In genomic region chr7:101880536-101881443, GRCh38 we compare ENCODE assay signal across 1 cellular context.
TF ChIP-seq lines count a peak whose summit lies in the region.

No MANE protein-coding gene starts in this region.

TF ChIP-seq in K562, 482 proteins besides CTCF, POLR2A, EP300 and RAD21 (continued from another document and continues in another):
- 0 out of 4 replicates have a peak, but pooled peaks of 1 of the 2 experiments have one; percentile 61 for TF ChIP-seq ZNF318 (IDR thresholded peaks at IDR 0.05; ENCODE audit: borderline replicate concordance in 1 of 2, low read depth in 1 of 2)
- TF ChIP-seq YBX1 (IDR thresholded peaks at IDR 0.05): no peak
- no peak for TF ChIP-seq ZNF551 (CRISPR knock-in tag; IDR thresholded peaks at IDR 0.05)
- no peak for TF ChIP-seq ZNF280A (IDR thresholded peaks at IDR 0.05; ENCODE audit: low read depth, partially characterized antibody)
- no peak for TF ChIP-seq ZNF639 (CRISPR knock-in tag; conservative IDR thresholded peaks at IDR 0.05 in 1 of 2, IDR thresholded peaks at IDR 0.05 in 1 of 2)
- TF ChIP-seq SRSF3 (IDR thresholded peaks at IDR 0.05; ENCODE audit: insufficient read depth, low read length): no peak
- no peak for TF ChIP-seq ZNF165 (CRISPR knock-in tag; IDR thresholded peaks at IDR 0.05; ENCODE audit: borderline replicate concordance)
- no peak for TF ChIP-seq ARID2 (IDR thresholded peaks at IDR 0.05)
- no peak for TF ChIP-seq HINFP (tag; conservative IDR thresholded peaks at IDR 0.05; ENCODE audit: low read depth)
- no peak for TF ChIP-seq RUNX1 (IDR thresholded peaks at IDR 0.05; ENCODE audit: low read depth)
- no peak for TF ChIP-seq ZNF609 (CRISPR knock-in tag; IDR thresholded peaks at IDR 0.05; ENCODE audit: borderline replicate concordance)
- TF ChIP-seq NCOR1 (IDR thresholded peaks at IDR 0.05): no peak
- peak; percentile 31 for TF ChIP-seq CBFA2T2 (conservative IDR thresholded peaks at IDR 0.05)
- TF ChIP-seq CREBBP (IDR thresholded peaks at IDR 0.05; ENCODE audit: low read depth, low read length): no peak
- no peak for TF ChIP-seq SP2 (IDR thresholded peaks at IDR 0.05; ENCODE audit: extremely low read depth, low read depth, low read length, poor library complexity, severe bottlenecking)
- TF ChIP-seq PHB (CRISPR knock-in tag; IDR thresholded peaks at IDR 0.05): no peak
- no peak for TF ChIP-seq MECOM (CRISPR knock-in tag; IDR thresholded peaks at IDR 0.05)
- TF ChIP-seq TRIM24 (IDR thresholded peaks at IDR 0.05): no peak
- no peak for TF ChIP-seq SMAD1 (IDR thresholded peaks at IDR 0.05; ENCODE audit: low read depth, low read length, partially characterized antibody)
- TF ChIP-seq E2F4 (CRISPR knock-in tag; IDR thresholded peaks at IDR 0.05; ENCODE audit: low read depth): no peak
- no peak for TF ChIP-seq ZC3H8 (IDR thresholded peaks at IDR 0.05)
- no peak for TF ChIP-seq ZKSCAN3 (CRISPR knock-in tag; IDR thresholded peaks at IDR 0.05)
- no peak for TF ChIP-seq HMBOX1 (IDR thresholded peaks at IDR 0.05)
- no peak for TF ChIP-seq SIN3A (IDR thresholded peaks at IDR 0.05; ENCODE audit: borderline replicate concordance in 2 of 2, control insufficient read depth in 1 of 2, low read depth in 2 of 2, low read length in 2 of 2)
- no peak for TF ChIP-seq ZZZ3 (IDR thresholded peaks at IDR 0.05)
- no peak for TF ChIP-seq GABPB1 (CRISPR knock-in tag; IDR thresholded peaks at IDR 0.05)
- no peak for TF ChIP-seq ETV5 (CRISPR knock-in tag; IDR thresholded peaks at IDR 0.05; ENCODE audit: low read depth)
- TF ChIP-seq SMAD4 (CRISPR knock-in tag; conservative IDR thresholded peaks at IDR 0.05): no peak
- no peak for TF ChIP-seq ZNF436 (CRISPR knock-in tag; IDR thresholded peaks at IDR 0.05)
- no peak for TF ChIP-seq ZNF583 (CRISPR knock-in tag; IDR thresholded peaks at IDR 0.05)
- TF ChIP-seq TEAD1 (CRISPR knock-in tag; IDR thresholded peaks at IDR 0.05): no peak
- TF ChIP-seq XRCC4 (IDR thresholded peaks at IDR 0.05; ENCODE audit: extremely low read depth, insufficient read depth, insufficient read length): no peak
- TF ChIP-seq GTF2A2 (tag; IDR thresholded peaks at IDR 0.05): no peak
- no peak for TF ChIP-seq ZKSCAN8 (CRISPR knock-in tag; IDR thresholded peaks at IDR 0.05)
- no peak for TF ChIP-seq EWSR1 (IDR thresholded peaks at IDR 0.05; ENCODE audit: borderline replicate concordance, low read depth, partially characterized antibody)
- no peak for TF ChIP-seq SOX6 (IDR thresholded peaks at IDR 0.05)
- TF ChIP-seq RBM34 (IDR thresholded peaks at IDR 0.05; ENCODE audit: borderline replicate concordance, insufficient read depth, low read length): no peak
- no peak for TF ChIP-seq JUND (IDR thresholded peaks at IDR 0.05; ENCODE audit: borderline replicate concordance, low read depth, low read length)
- TF ChIP-seq JUND (tag; IDR thresholded peaks at IDR 0.05; ENCODE audit: borderline replicate concordance, low read depth, low read length): peak; percentile 42; the same call in 1 of the 3 replicates
- no peak for TF ChIP-seq ATF7 (IDR thresholded peaks at IDR 0.05)
- TF ChIP-seq NCOA6 (IDR thresholded peaks at IDR 0.05): no peak
- no peak for TF ChIP-seq SRSF7 (optimal IDR thresholded peaks at IDR 0.05; ENCODE audit: low read depth, low read length)
- TF ChIP-seq MAFG (tag; conservative IDR thresholded peaks at IDR 0.05): no peak
- TF ChIP-seq ARID3A (IDR thresholded peaks at IDR 0.05; ENCODE audit: borderline replicate concordance, low read depth, low read length): no peak
- TF ChIP-seq PCBP1 (IDR thresholded peaks at IDR 0.05; ENCODE audit: low read depth, low read length, poor library complexity, severe bottlenecking): no peak
